Comparison of ENCODE assay signal across 8 cellular contexts in genomic region chr6:56955171-56956155, GRCh38. TPM values are rescaled to one million over a fixed set of nuclear protein-coding genes. Genes with fewer than 3 reads are reported as not detected.
DNase-seq lines count a peak whose midpoint lies in the region; ATAC-seq and TF ChIP-seq lines count a peak whose summit lies in the region.

No MANE protein-coding gene starts in this region.

- peak overlapping the region; percentile 74 for H3K4me2 ChIP-seq in BLaER1

- H3K4me3 ChIP-seq in BLaER1 (peak overlapping the region; percentile 77), ectodermal cell (ENCODE audit: insufficient read depth, low read depth, low read length) (peak overlapping the region; percentile 57), lower lobe of right lung (peak overlapping the region; percentile 56)

- H3K27me3 ChIP-seq in BLaER1 (peaks cover 14% of the 10 kb centered on the region), ectodermal cell (ENCODE audit: control insufficient read depth, insufficient read depth, low read length, poor library complexity, severe bottlenecking) (peaks cover 50% of the 10 kb centered on the region), lower lobe of right lung (ENCODE audit: low read depth) (peaks cover 35% of the 10 kb centered on the region)

- intact Hi-C loops in lower lobe of right lung (cut with DNase I) = no loop called here

- TF ChIP-seq CTCF in lower lobe of right lung (IDR thresholded peaks at IDR 0.05) = peak; percentile 59

- H3K27ac ChIP-seq in BLaER1 (peak overlapping the region; percentile 90), ectodermal cell (ENCODE audit: insufficient read depth, low read depth, low read length, poor library complexity, severe bottlenecking) (no peak overlapping the region), lower lobe of right lung (no peak overlapping the region)

- H3K36me3 ChIP-seq in BLaER1 (no peaks in the 10 kb centered on the region), ectodermal cell (ENCODE audit: control insufficient read depth, insufficient read depth, low read length) (no peaks in the 10 kb centered on the region), lower lobe of right lung (no peaks in the 10 kb centered on the region)

- ATAC-seq in GM18909 (IDR thresholded peaks at IDR 0.05; ENCODE audit: poor library complexity, unreplicated experiment) = peak; percentile 71
- ATAC-seq in HG03139 (IDR thresholded peaks at IDR 0.05; ENCODE audit: unreplicated experiment) = peak; percentile 62
- ATAC-seq in lower lobe of right lung = peak; percentile 89 to 91

- DNase-seq in NCI-H345 (lab: John Stamatoyannopoulos, UW) (peak; percentile 86), lower lobe of right lung (peak; percentile 81)
- DNase-seq in activated CD4-positive, alpha-beta T cell treated with anti-CD3 and anti-CD28 coated beads for 4 hours = peak; percentile 28 to 41
- peak; percentile 44 to 59 (median 52) for DNase-seq in stimulated activated CD4-positive, alpha-beta T cell treated with anti-CD3 and anti-CD28 coated beads, TNF-alpha, amount 100 ng/mL, for 48 hours (ENCODE audit: low read depth in 3 of 3)

- H3K9me3 ChIP-seq in BLaER1 (no peaks in the 10 kb centered on the region), ectodermal cell (ENCODE audit: control insufficient read depth, low read length) (no peaks in the 10 kb centered on the region), lower lobe of right lung (no peaks in the 10 kb centered on the region)

- H4K20me1 ChIP-seq in BLaER1 = no peaks in the 10 kb centered on the region

- H3K4me1 ChIP-seq in BLaER1 (peaks cover 20% of the 10 kb centered on the region), ectodermal cell (ENCODE audit: control insufficient read depth, insufficient read depth, low read length) (no peaks in the 10 kb centered on the region), lower lobe of right lung (peaks cover 22% of the 10 kb centered on the region)

- 0% methylated on average over 57 of the region's 57 CpGs for WGBS in ectodermal cell, 2 experiments

- peak overlapping the region; percentile 80 for H3K9ac ChIP-seq in BLaER1

RNA-seq across cellular contexts. Expression of gene BEND6, which starts 0.6 kb away (rescaled TPM):
- polyA plus RNA-seq in ectodermal cell (2013, experiment 1 of 4) = 2.3 TPM
- 2.3 TPM for polyA plus RNA-seq in ectodermal cell (2013, experiment 2 of 4)
- 2.2 TPM for polyA plus RNA-seq in ectodermal cell (2013, experiment 3 of 4)
- 1.7 TPM for polyA plus RNA-seq in ectodermal cell (2013, experiment 4 of 4)
- 0.32 TPM for total RNA-seq in lower lobe of right lung

Comparison
In these comparisons a context has a peak if more than half of its experiments do, and no peak if none do; other contexts are left out.
1. DNase-seq: peak in every context shown above with its lines; median percentile 86 in NCI-H345; 81 in lower lobe of right lung; 52 in stimulated activated CD4-positive, alpha-beta T cell treated with anti-CD3 and anti-CD28 coated beads, TNF-alpha, amount 100 ng/mL, for 48 hours; 34 in activated CD4-positive, alpha-beta T cell treated with anti-CD3 and anti-CD28 coated beads for 4 hours.